Comparison of ENCODE assay signal across 8 cellular contexts in the genomic region with DNA sequence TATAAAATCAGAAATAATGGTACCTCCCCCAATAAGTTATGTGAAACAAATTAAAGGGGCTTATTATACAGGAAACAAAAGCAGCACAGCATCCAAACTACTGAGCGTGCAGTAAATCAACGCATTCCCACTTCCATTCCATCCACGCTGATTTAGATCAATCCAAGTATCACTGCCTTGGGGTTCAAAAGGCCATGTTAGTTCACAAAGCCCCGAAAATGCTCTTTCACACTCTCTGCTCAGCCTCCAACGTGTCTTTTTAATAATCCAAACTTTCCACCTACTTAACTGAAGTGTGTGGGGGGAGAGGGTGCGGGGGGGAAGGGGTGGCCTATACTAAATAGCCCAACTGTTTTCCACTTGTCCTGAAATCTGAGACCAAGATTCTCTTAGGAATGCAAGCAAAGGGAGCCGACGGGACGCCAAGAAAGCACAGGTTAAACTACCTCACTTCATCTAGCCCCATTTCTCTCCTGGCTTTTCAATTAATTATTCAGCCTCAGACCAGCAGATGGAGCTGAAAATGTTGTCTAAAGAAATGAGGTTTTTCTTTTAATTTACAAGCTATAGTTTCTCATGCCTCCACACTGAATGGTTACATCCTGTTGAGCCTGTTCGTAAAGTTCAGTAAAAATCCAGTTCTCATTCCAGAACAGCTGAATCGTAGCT. TPM values are rescaled to one million over a fixed set of nuclear protein-coding genes. Genes with fewer than 3 reads are reported as not detected.
DNase-seq lines count a peak whose midpoint lies in the region; FAIRE-seq and TF ChIP-seq lines count a peak whose summit lies in the region.

No MANE protein-coding gene starts in this region.

- H3K4ac ChIP-seq in H9 (ENCODE audit: low read depth, low read length) (no peak overlapping the region), mesendoderm (ENCODE audit: low read depth, low read length) (peak overlapping the region; percentile 28)

- no CpG with 5 or more reads among the region's 11 CpGs for WGBS in H9 (ENCODE audit: extremely low coverage, insufficient read length, low lambda C conversion rate)
- no CpG with 5 or more reads among the region's 11 CpGs for WGBS in mesendoderm (ENCODE audit: extremely low coverage, insufficient coverage, low lambda C conversion rate)

- peaks cover 2% of the 10 kb centered on the region; the same call in 1 of the 2 replicates for H3K27me3 Mint-ChIP-seq in H9 (ENCODE audit: low read depth)
- no peaks in the 10 kb centered on the region for H3K27me3 Mint-ChIP-seq in chondrocyte (ENCODE audit: low read depth)

- no peak overlapping the region for H3K18ac ChIP-seq in H9 (ENCODE audit: insufficient read length, low read depth, low read length)
- peak overlapping the region; percentile 5 for H3K18ac ChIP-seq in mesendoderm (ENCODE audit: low read length)

- H3K4me3 Mint-ChIP-seq in H9: peak overlapping the region; percentile 71 to 96
- peak overlapping the region; percentile 94 for H3K4me3 Mint-ChIP-seq in chondrocyte (ENCODE audit: unreplicated experiment)

- H3K4me2 ChIP-seq in H9 (ENCODE audit: insufficient read depth, insufficient read length, low read length): peak overlapping the region; percentile 78
- H3K4me2 ChIP-seq in mesendoderm (ENCODE audit: low read length): peak overlapping the region; percentile 85

- H3K4me1 Mint-ChIP-seq in H9 (peaks cover 22 to 23% of the 10 kb centered on the region in 2 experiments), chondrocyte (ENCODE audit: low read depth) (peaks cover 22% of the 10 kb centered on the region)

- H3K79me1 ChIP-seq in H9 (ENCODE audit: insufficient read depth, low read depth, low read length, poor library complexity, severe bottlenecking): no peaks in the 10 kb centered on the region
- H3K79me1 ChIP-seq in mesendoderm (ENCODE audit: low read length): peaks cover 16% of the 10 kb centered on the region

- no peaks in the 10 kb centered on the region; a peak in 1 of 5 replicates for H3K9me3 Mint-ChIP-seq in H9
- H3K9me3 Mint-ChIP-seq in chondrocyte (ENCODE audit: low read depth): no peaks in the 10 kb centered on the region

- H3K4me1 ChIP-seq in H9 (ENCODE audit: insufficient read depth, low read length): peaks cover 2% of the 10 kb centered on the region; the same call in 1 of the 2 replicates
- no peaks in the 10 kb centered on the region for H3K4me1 ChIP-seq in mesendoderm (ENCODE audit: control insufficient read depth, low read depth, low read length)

- H3K56ac ChIP-seq in H9 (ENCODE audit: insufficient read length, low read depth, low read length) (no peak overlapping the region), mesendoderm (ENCODE audit: low read length) (peak overlapping the region; percentile 98)

- no peak overlapping the region for H2AK5ac ChIP-seq in H9 (ENCODE audit: insufficient read length, low read length)
- H2AK5ac ChIP-seq in mesendoderm (ENCODE audit: low read length): no peak overlapping the region

- H3K14ac ChIP-seq in H9 (ENCODE audit: insufficient read depth, low read length): no peak overlapping the region

- FAIRE-seq in GM19239 (lab: Jason Lieb, UNC): no peak

- no peak overlapping the region for H3T11ph ChIP-seq in H9 (ENCODE audit: low read length)

- H2BK15ac ChIP-seq in H9 (ENCODE audit: low read depth, low read length) (no peak overlapping the region), mesendoderm (replicated peaks; ENCODE audit: low read depth) (no peak overlapping the region)

- H4K8ac ChIP-seq in H9 (replicated peaks; ENCODE audit: insufficient read length, low read depth, low read length): no peak overlapping the region
- H4K8ac ChIP-seq in mesendoderm (ENCODE audit: low read depth, low read length): no peak overlapping the region

- H3K36me3 Mint-ChIP-seq in H9 (ENCODE audit: insufficient read depth in 1 of 3, low read depth in 3 of 3): peaks cover 3 to 9% (median 6%) of the 10 kb centered on the region in 3 experiments; a peak in 5 of 7 replicates
- H3K36me3 Mint-ChIP-seq in chondrocyte (ENCODE audit: low read depth): no peaks in the 10 kb centered on the region

- no peak overlapping the region for H2BK120ac ChIP-seq in H9 (ENCODE audit: low read depth, low read length, poor library complexity, severe bottlenecking)
- H2BK120ac ChIP-seq in mesendoderm (ENCODE audit: low read depth, low read length): no peak overlapping the region

- peak overlapping the region; percentile 98 to 99 (median 99) for H3K27ac Mint-ChIP-seq in H9
- peak overlapping the region; percentile 100 for H3K27ac Mint-ChIP-seq in chondrocyte (ENCODE audit: unreplicated experiment)

- no peaks in the 10 kb centered on the region for H3K9me3 ChIP-seq in H9 (ENCODE audit: control insufficient read depth, low read depth, low read length)

- H3K4me3 ChIP-seq in mesendoderm (ENCODE audit: low read length): peak overlapping the region; percentile 5

- no peak overlapping the region for H2BK12ac ChIP-seq in H9 (ENCODE audit: insufficient read length, low read depth, low read length)

- H3K79me2 ChIP-seq in H9 (ENCODE audit: insufficient read depth, low read length) (peaks cover 12% of the 10 kb centered on the region), mesendoderm (ENCODE audit: control insufficient read depth, insufficient read depth, low read length) (peaks cover 26% of the 10 kb centered on the region)

- no peak overlapping the region for H4K5ac ChIP-seq in H9 (ENCODE audit: insufficient read length, low read depth, low read length)
- no peak overlapping the region for H4K5ac ChIP-seq in mesendoderm (ENCODE audit: low read length)

- no peaks in the 10 kb centered on the region for H4K20me1 ChIP-seq in H9 (ENCODE audit: control insufficient read depth, insufficient read depth, insufficient read length)

- peak; percentile 55; the same call in 2 of the 3 replicates for TF ChIP-seq CTCF in H9 (conservative IDR thresholded peaks at IDR 0.05)
- TF ChIP-seq CTCF in chondrocyte (IDR thresholded peaks at IDR 0.05): peak; percentile 83

- H3K9ac ChIP-seq in H9 (ENCODE audit: extremely low read depth, insufficient read length, low read length) (no peak overlapping the region), mesendoderm (ENCODE audit: low read length) (peak overlapping the region; percentile 94)

- no peaks in the 10 kb centered on the region for H3K36me3 ChIP-seq in mesendoderm (ENCODE audit: control insufficient read depth, insufficient read depth, low read length)

- H2BK5ac ChIP-seq in H9 (ENCODE audit: insufficient read length, low read length) (no peak overlapping the region), mesendoderm (ENCODE audit: low read length) (no peak overlapping the region)

- H3K27me3 ChIP-seq in H9 (ENCODE audit: insufficient read depth, low read length) (no peaks in the 10 kb centered on the region), mesendoderm (ENCODE audit: insufficient read depth, low read length, poor library complexity) (no peaks in the 10 kb centered on the region)

- H3K23ac ChIP-seq in H9 (ENCODE audit: insufficient read length, low read depth, low read length) (no peak overlapping the region), mesendoderm (ENCODE audit: low read length) (no peak overlapping the region)

- H4K91ac ChIP-seq in H9 (ENCODE audit: insufficient read length, low read depth, low read length): no peak overlapping the region

- DNase-seq in NCI-H510A treated with DMSO at 0.1 percent for 48 hours (lab: John Stamatoyannopoulos, UW): peak; percentile 91
- DNase-seq in NCI-H510A (lab: John Stamatoyannopoulos, UW): no peak
- DNase-seq in H9: peak; percentile 34
- peak; percentile 45 for DNase-seq in NCI-H1105 (lab: John Stamatoyannopoulos, UW)
- no peak for DNase-seq in chondrocyte (ENCODE audit: low spot score)
- DNase-seq in mesendoderm: peak; percentile 70
- no peak for DNase-seq in GM19239 (ENCODE audit: insufficient read length, low spot score)
- no peak for DNase-seq in HuH-7.5 (ENCODE audit: low spot score)

- no peak overlapping the region for H2BK20ac ChIP-seq in H9 (ENCODE audit: low read depth, low read length, poor library complexity, severe bottlenecking)

- H2AFZ ChIP-seq in H9 (ENCODE audit: low read length): no peak overlapping the region

- peaks cover 11% of the 10 kb centered on the region for H3K23me2 ChIP-seq in H9 (ENCODE audit: insufficient read length, low read depth, low read length, poor library complexity, severe bottlenecking)

- H3K27ac ChIP-seq in H9 (ENCODE audit: insufficient read length, low read depth, low read length) (no peak overlapping the region), mesendoderm (ENCODE audit: low read depth, low read length) (peak overlapping the region; percentile 65)

RNA-seq across cellular contexts. Expression of gene NXT1, which starts 1.1 kb away (rescaled TPM):
- total RNA-seq in H9 (2021) (25.5 and 27.1 TPM in 2 replicates), chondrocyte (16.9 to 18.2 TPM (median 18.1 TPM) in 3 replicates)
- polyA plus RNA-seq in mesendoderm (2013, experiment 1 of 2): 29.9 TPM
- 29.7 TPM for polyA plus RNA-seq in mesendoderm (2013, experiment 2 of 2)

RNA-seq across cellular contexts. Expression of gene GZF1, which starts 12.5 kb away (rescaled TPM):
- total RNA-seq in H9 (2021): 13.0 and 17.0 TPM in 2 replicates
- 10.7 to 14.6 TPM (median 11.4 TPM) in 3 replicates for total RNA-seq in chondrocyte
- polyA plus RNA-seq in mesendoderm (2013, experiment 1 of 2): 7.1 TPM
- 7.1 TPM for polyA plus RNA-seq in mesendoderm (2013, experiment 2 of 2)

Comparison
In these comparisons a context has a peak if more than half of its experiments do, and no peak if none do; other contexts are left out.
1. DNase-seq: peak in NCI-H510A treated with DMSO at 0.1 percent for 48 hours (single experiment), H9 (single experiment), NCI-H1105 (single experiment) and mesendoderm (single experiment); none in NCI-H510A (single experiment), chondrocyte (single experiment), GM19239 (single experiment) and HuH-7.5 (single experiment).